Comparison of ENCODE assay signal across 8 cellular contexts in the genomic region with DNA sequence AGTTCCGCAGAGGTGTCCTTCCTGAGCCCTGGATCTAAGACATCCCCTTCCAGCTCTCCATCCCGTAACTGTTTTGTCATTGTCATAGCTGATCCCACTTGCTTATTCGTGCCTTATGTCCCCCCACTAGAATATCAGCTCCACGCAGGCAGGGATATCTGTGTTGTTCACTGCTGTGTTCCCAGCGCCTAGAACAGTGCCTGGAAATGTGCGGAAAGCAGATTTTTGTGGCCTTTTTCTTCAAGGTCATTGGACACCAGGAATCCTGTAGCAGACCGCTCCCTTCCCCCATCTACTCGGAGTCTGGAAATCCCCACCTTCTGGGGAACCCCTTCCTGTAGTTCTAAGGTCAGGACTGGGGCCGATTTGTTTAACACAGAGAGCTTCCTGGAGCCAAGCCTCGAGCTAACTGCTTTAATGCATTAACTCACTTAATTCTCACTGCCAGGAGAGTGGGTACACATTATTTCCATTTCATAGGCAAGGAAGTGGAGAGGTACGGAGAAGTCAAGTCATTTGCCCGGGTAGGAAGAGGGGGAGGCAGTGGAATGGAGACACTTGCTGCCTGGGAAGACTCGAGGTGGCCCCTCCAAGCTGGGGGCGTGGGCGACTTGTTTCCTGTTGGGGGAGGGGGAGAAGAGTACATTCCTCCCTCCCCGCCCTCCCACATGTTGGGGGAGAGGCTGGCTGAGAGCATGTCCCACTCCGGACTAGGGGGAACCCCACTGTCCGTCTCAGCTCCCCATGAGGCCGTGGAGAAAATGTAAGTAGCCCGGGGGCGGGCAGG.
DNase-seq lines count a peak whose midpoint lies in the region; ATAC-seq lines count a peak whose summit lies in the region.

No MANE protein-coding gene starts in this region.

- H3K36me3 ChIP-seq in ACC112 (ENCODE audit: insufficient read depth, low read length) (peaks cover 11% of the 10 kb centered on the region; the same call in 1 of the 2 replicates), NT2/D1 (ENCODE audit: insufficient read depth, insufficient read length, low read length) (peaks cover 10% of the 10 kb centered on the region), iPS-20b (ENCODE audit: insufficient read depth, low read depth, low read length) (no peaks in the 10 kb centered on the region)

- peak; percentile 1 for ATAC-seq in GM21360 (IDR thresholded peaks at IDR 0.05; ENCODE audit: unreplicated experiment)

- peaks cover 59% of the 10 kb centered on the region for H3K4me1 Mint-ChIP-seq in activated naive CD4-positive, alpha-beta T cell treated with anti-CD3 and anti-CD28 coated beads, Interleukin-2, amount 10 ng/mL, durations not matched to agents 7 days and 5 days

- H3K9me3 ChIP-seq in NT2/D1 (ENCODE audit: insufficient read depth, low read length) = no peaks in the 10 kb centered on the region
- no peaks in the 10 kb centered on the region for H3K9me3 ChIP-seq in iPS-20b (ENCODE audit: insufficient read depth, low read depth, low read length)

- H3K27me3 Mint-ChIP-seq in activated naive CD4-positive, alpha-beta T cell treated with anti-CD3 and anti-CD28 coated beads, Interleukin-2, amount 10 ng/mL, durations not matched to agents 7 days and 5 days = peaks cover 5% of the 10 kb centered on the region

- H3K4me3 Mint-ChIP-seq in activated naive CD4-positive, alpha-beta T cell treated with anti-CD3 and anti-CD28 coated beads, Interleukin-2, amount 10 ng/mL, durations not matched to agents 7 days and 5 days = peak overlapping the region; percentile 76

- peaks cover 39% of the 10 kb centered on the region for H3K79me2 ChIP-seq in ACC112 (ENCODE audit: control insufficient read depth, insufficient read depth, low read length, unreplicated experiment)

- H3K9ac ChIP-seq in NT2/D1 (ENCODE audit: insufficient read length, low read depth) (peak overlapping the region; percentile 43), iPS-20b (ENCODE audit: low read depth, low read length) (peak overlapping the region; percentile 70; the same call in 1 of the 2 replicates)

- H2AFZ ChIP-seq in ACC112 (ENCODE audit: low read length, unreplicated experiment) = no peak overlapping the region

- H3K27ac Mint-ChIP-seq in activated naive CD4-positive, alpha-beta T cell treated with anti-CD3 and anti-CD28 coated beads, Interleukin-2, amount 10 ng/mL, durations not matched to agents 7 days and 5 days = peak overlapping the region; percentile 91

- H3K27me3 ChIP-seq in ACC112 (ENCODE audit: insufficient read depth, low read length) = no peaks in the 10 kb centered on the region
- no peaks in the 10 kb centered on the region for H3K27me3 ChIP-seq in NT2/D1 (ENCODE audit: insufficient read depth, insufficient read length)
- peaks cover 8% of the 10 kb centered on the region; the same call in 1 of the 2 replicates for H3K27me3 ChIP-seq in iPS-20b (ENCODE audit: insufficient read depth, low read length)

- peak; percentile 49 for DNase-seq in NT2/D1 (ENCODE audit: low read depth, low spot score)
- DNase-seq in activated naive CD4-positive, alpha-beta T cell treated with anti-CD3 and anti-CD28 coated beads, Interleukin-2, amount 10 ng/mL, durations not matched to agents 7 days and 5 days = peak; percentile 61
- peak; percentile 67 to 68 for DNase-seq in stimulated activated CD4-positive, alpha-beta T cell treated with anti-CD3 and anti-CD28 coated beads, Interleukin-15, amount 100 ng/mL, for 48 hours (ENCODE audit: low read depth in 2 of 2)
- no peak for DNase-seq in AG08395 (ENCODE audit: low spot score)
- no peak for DNase-seq in NCI-H1436 treated with DMSO at 0.1 percent for 48 hours (lab: John Stamatoyannopoulos, UW)

- H3K4me3 ChIP-seq in ACC112 (ENCODE audit: low read depth, low read length) (peak overlapping the region; percentile 96), NT2/D1 (ENCODE audit: insufficient read length, low read depth) (peak overlapping the region; percentile 47), iPS-20b (ENCODE audit: low read length) (peak overlapping the region; percentile 70; the same call in 1 of the 2 replicates)

- H3K27ac ChIP-seq in ACC112 (ENCODE audit: low read depth, low read length) = peak overlapping the region; percentile 83
- peak overlapping the region; percentile 75 for H3K27ac ChIP-seq in iPS-20b (ENCODE audit: low read length)

- CTCF ChIA-PET in activated naive CD4-positive, alpha-beta T cell treated with anti-CD3 and anti-CD28 coated beads, Interleukin-2, amount 10 ng/mL, durations not matched to agents 7 days and 5 days (lab: Charles Lee) = interaction anchor here (0.6 to 24.2 kb wide), 12 partner anchors 7 to 125 kb away, joined by 3 to 757 read pairs (median 4); no protein-coding TSS in a partner anchor

- no peaks in the 10 kb centered on the region for H3K9me3 Mint-ChIP-seq in activated naive CD4-positive, alpha-beta T cell treated with anti-CD3 and anti-CD28 coated beads, Interleukin-2, amount 10 ng/mL, durations not matched to agents 7 days and 5 days

- H3K4me1 ChIP-seq in ACC112 (ENCODE audit: control insufficient read depth, insufficient read depth, low read length, unreplicated experiment) (peaks cover 42% of the 10 kb centered on the region), NT2/D1 (ENCODE audit: insufficient read depth, insufficient read length) (peaks cover 15% of the 10 kb centered on the region), iPS-20b (ENCODE audit: insufficient read depth, low read length) (peaks cover 11% of the 10 kb centered on the region)

- H3K36me3 Mint-ChIP-seq in activated naive CD4-positive, alpha-beta T cell treated with anti-CD3 and anti-CD28 coated beads, Interleukin-2, amount 10 ng/mL, durations not matched to agents 7 days and 5 days = peaks cover 14% of the 10 kb centered on the region

Comparison
In these comparisons a context has a peak if more than half of its experiments do, and no peak if none do; other contexts are left out.
1. DNase-seq: peak in NT2/D1 (single experiment), activated naive CD4-positive, alpha-beta T cell treated with anti-CD3 and anti-CD28 coated beads, Interleukin-2, amount 10 ng/mL, durations not matched to agents 7 days and 5 days (single experiment) and stimulated activated CD4-positive, alpha-beta T cell treated with anti-CD3 and anti-CD28 coated beads, Interleukin-15, amount 100 ng/mL, for 48 hours (2 of 2); none in AG08395 (single experiment) and NCI-H1436 treated with DMSO at 0.1 percent for 48 hours (single experiment).
2. Peak in every context shown above with its lines, with median percentiles within 50 percentile points of each other: H3K4me3 ChIP-seq.